Comparison of ENCODE assay signal across 19 cellular contexts in genomic region chr14:80956922-80957321, GRCh38. TPM values are rescaled to one million over a fixed set of nuclear protein-coding genes. Genes with fewer than 3 reads are reported as not detected.
DNase-seq lines count a peak whose midpoint lies in the region; ATAC-seq, FAIRE-seq and TF ChIP-seq lines count a peak whose summit lies in the region.
"Had no signal": no experiment of that assay in that cellular context is flagged by ENCODE, and none has a peak within 500 bp of the region (broad histone marks: within the 10 kb centered on the region; RNA-seq: fewer than 3 reads in every experiment).

No MANE protein-coding gene starts in this region.

- H3K4me3 Mint-ChIP-seq in CD4-positive, alpha-beta memory T cell = peak overlapping the region in 5 of 8 donors; percentile 14 to 53 (median 26)
- H3K4me3 Mint-ChIP-seq: stimulated activated naive CD8-positive, alpha-beta T cell treated with anti-CD3 and anti-CD28 coated beads, Interleukin-15, Interleukin-2, amounts not matched to agents 100 ng/mL and 50 ng/mL, for 24 hours had no signal

- TF ChIP-seq EP300 in K562 (IDR thresholded peaks at IDR 0.05; ENCODE audit: low read length) (no peak), HepG2 (IDR thresholded peaks at IDR 0.05; ENCODE audit: low read depth in 2 of 2, low read length in 2 of 2) (no peak), HepG2 (CRISPR knock-in tag; IDR thresholded peaks at IDR 0.05; ENCODE audit: borderline replicate concordance) (no peak)

- H3K36me3 ChIP-seq in A673 (ENCODE audit: insufficient read depth, low read length, poor library complexity, severe bottlenecking) (no peaks in the 10 kb centered on the region), K562 (ENCODE audit: control insufficient read depth, insufficient read depth, low read length) (no peaks in the 10 kb centered on the region), HepG2 (replicated peaks in 1 of 2; ENCODE audit: control insufficient read depth in 1 of 2, insufficient read depth in 2 of 2, low read length in 2 of 2) (no peaks in the 10 kb centered on the region)
- no peaks in the 10 kb centered on the region for H3K36me3 ChIP-seq in CD4-positive, alpha-beta memory T cell (ENCODE audit: insufficient read depth, low read length)
- H3K36me3 ChIP-seq: adrenal gland, left ventricle myocardium inferior, spleen had no signal

- intact Hi-C loops in A673 (cut with micrococcal nuclease; ENCODE audit: unreplicated experiment) = loop anchor here (10.0 kb wide), 1 partner anchor 508 kb away; no protein-coding TSS in a partner anchor
- intact Hi-C loops in CD4-positive, alpha-beta memory T cell (cut with micrococcal nuclease) = no loop called here
- intact Hi-C loops in K562 (cut with micrococcal nuclease) = loop anchor here (10.0 kb wide), 1 partner anchor 308 kb away; no protein-coding TSS in a partner anchor
- intact Hi-C loops in HepG2 (cut with micrococcal nuclease; ENCODE audit: unreplicated experiment) = no loop called here

- H3K79me2 ChIP-seq in K562 (ENCODE audit: control insufficient read depth, insufficient read depth, low read length) (no peaks in the 10 kb centered on the region), HepG2 (ENCODE audit: insufficient read depth, low read length) (no peaks in the 10 kb centered on the region)
- H3K79me2 ChIP-seq: parathyroid adenoma had no signal

- in situ Hi-C loops in K562 (cut with MboI) = loop anchor here (5.0 kb wide), 1 partner anchor 105 kb away; no protein-coding TSS in a partner anchor
- in situ Hi-C loops in HepG2 (cut with HindIII; ENCODE audit: extremely low pct_ligation_motif_present, low pct_unique_long_range_greater_than_20kb) = no loop called here

- H3K27me3 ChIP-seq in A673 (replicated peaks; ENCODE audit: insufficient read depth, low read depth, low read length, poor library complexity) = peaks cover 57% of the 10 kb centered on the region
- no peaks in the 10 kb centered on the region for H3K27me3 ChIP-seq in CD4-positive, alpha-beta memory T cell (ENCODE audit: insufficient read depth, low read length)
- H3K27me3 ChIP-seq in K562 (ENCODE audit: control insufficient read depth in 2 of 2, insufficient read depth in 2 of 2, low read length in 2 of 2) = peaks cover 0 to 5% of the 10 kb centered on the region in 2 experiments; a peak in 1 of 5 replicates
- H3K27me3 ChIP-seq in HepG2 (ENCODE audit: control insufficient read depth in 1 of 2, insufficient read depth in 2 of 2, low read length in 2 of 2) = peaks cover 4 to 22% of the 10 kb centered on the region in 2 experiments; a peak in 2 of 5 replicates
- H3K27me3 ChIP-seq: adrenal gland had no signal

- no peak overlapping the region for H3K4me3 ChIP-seq in A673 (ENCODE audit: low read depth, low read length, poor library complexity, severe bottlenecking)
- no peak overlapping the region for H3K4me3 ChIP-seq in CD4-positive, alpha-beta memory T cell (ENCODE audit: low read length in 2 of 2)
- H3K4me3 ChIP-seq in K562 = no peak overlapping the region
- H3K4me3 ChIP-seq in HepG2 (replicated peaks in 1 of 3; ENCODE audit: insufficient read depth in 1 of 3, low read depth in 2 of 3, low read length in 3 of 3) = no peak overlapping the region
- H3K4me3 ChIP-seq: adrenal gland, left ventricle myocardium inferior had no signal

- TF ChIP-seq CTCF in A673 (conservative IDR thresholded peaks at IDR 0.05; ENCODE audit: low read depth, low read length) (no peak), K562 (IDR thresholded peaks at IDR 0.05 in 2 of 3, conservative IDR thresholded peaks at IDR 0.05 in 1 of 3; ENCODE audit: insufficient read depth in 2 of 3, low read depth in 1 of 3, low read length in 3 of 3) (no peak), HepG2 (CRISPR knock-in tag; IDR thresholded peaks at IDR 0.05) (no peak)

- peaks cover 32 to 48% (median 39%) of the 10 kb centered on the region in 4 donors for H3K4me1 Mint-ChIP-seq in CD4-positive, alpha-beta memory T cell

- H3K27ac ChIP-seq in A673 (ENCODE audit: low read depth, low read length, poor library complexity, severe bottlenecking) (no peak overlapping the region), K562 (ENCODE audit: extremely low read depth, low read depth, low read length) (no peak overlapping the region), HepG2 (ENCODE audit: extremely low read length, insufficient read depth, low read length) (no peak overlapping the region)
- no peak overlapping the region for H3K27ac ChIP-seq in CD4-positive, alpha-beta memory T cell (ENCODE audit: low read depth, low read length)
- H3K27ac ChIP-seq: adrenal gland, left ventricle myocardium inferior, parathyroid adenoma had no signal

- H3K9me3 ChIP-seq in A673 (ENCODE audit: low read depth, low read length, poor library complexity, severe bottlenecking) (no peaks in the 10 kb centered on the region), K562 (replicated peaks; ENCODE audit: control insufficient read depth, insufficient read depth, low read depth, low read length) (no peaks in the 10 kb centered on the region), HepG2 (ENCODE audit: low read length) (no peaks in the 10 kb centered on the region)
- no peaks in the 10 kb centered on the region for H3K9me3 ChIP-seq in CD4-positive, alpha-beta memory T cell (ENCODE audit: control insufficient read depth in 1 of 2, low read length in 2 of 2)
- H3K9me3 ChIP-seq: adrenal gland, left ventricle myocardium inferior, spleen had no signal

- CTCF ChIA-PET in A673 (lab: Charles Lee) = interaction anchor here (0.9 kb wide), 1 partner anchor 30 kb away, joined by 3 read pairs; no protein-coding TSS in a partner anchor
- CTCF ChIA-PET in CD4-positive, alpha-beta memory T cell (lab: Charles Lee; ENCODE audit: partially characterized antibody) = interaction anchor here (2.1 to 11.6 kb wide), 2 partner anchors 30 to 40 kb away, joined by 12 to 285 read pairs; no protein-coding TSS in a partner anchor
- CTCF ChIA-PET in K562 (lab: Yijun Ruan, JAX; ENCODE audit: low intra/inter-chr PET ratio) = interaction anchor here (1.0 kb wide), 1 partner anchor 39 kb away, joined by 3 read pairs; no protein-coding TSS in a partner anchor
- CTCF ChIA-PET in HepG2 (lab: Yijun Ruan, JAX; ENCODE audit: low intra/inter-chr PET ratio, low total read pairs) = interaction anchor here (3.2 kb wide), 1 partner anchor 30 kb away, joined by 30 read pairs; no protein-coding TSS in a partner anchor

- H3K9ac ChIP-seq in K562 (ENCODE audit: insufficient read depth in 1 of 2, low read depth in 2 of 2, low read length in 2 of 2) (no peak overlapping the region), HepG2 (ENCODE audit: insufficient read depth, low read depth, low read length) (no peak overlapping the region)
- H3K9ac ChIP-seq: parathyroid adenoma had no signal

- peaks cover 3 to 4% of the 10 kb centered on the region in 2 donors for H3K36me3 Mint-ChIP-seq in CD4-positive, alpha-beta memory T cell

- no peak for ATAC-seq in K562
- no peak for ATAC-seq in HepG2
- ATAC-seq: Right ventricle myocardium inferior had no signal

- POLR2A ChIA-PET in A673 (lab: Charles Lee; ENCODE audit: low non-redundant PET) (no interaction called here), K562 (lab: Yijun Ruan, JAX) (no interaction called here), HepG2 (lab: Yijun Ruan, JAX) (no interaction called here)
- POLR2A ChIA-PET in CD4-positive, alpha-beta memory T cell (lab: Charles Lee; ENCODE audit: partially characterized antibody) = interaction anchor here (0.8 to 2.0 kb wide), 2 partner anchors 15 to 20 kb away, joined by 4 to 11 read pairs; partner anchors contain the start of gene CEP128

- H3K27me3 Mint-ChIP-seq in CD4-positive, alpha-beta memory T cell = no peaks in the 10 kb centered on the region
- H3K27me3 Mint-ChIP-seq: central memory CD8-positive, alpha-beta T cell had no signal

- no peak for TF ChIP-seq POLR2A in K562 (conservative IDR thresholded peaks at IDR 0.05)
- TF ChIP-seq POLR2A in HepG2 (IDR thresholded peaks at IDR 0.05; ENCODE audit: insufficient read depth in 1 of 2, low read depth in 2 of 2, low read length in 2 of 2) = no peak

- TF ChIP-seq RAD21 in K562 (CRISPR knock-in tag; conservative IDR thresholded peaks at IDR 0.05 in 1 of 2, IDR thresholded peaks at IDR 0.05 in 1 of 2) (no peak), HepG2 (CRISPR knock-in tag; IDR thresholded peaks at IDR 0.05) (no peak)

- DNase-seq in A673 (ENCODE audit: low spot score) = peak; percentile 42
- no peak for DNase-seq in CD4-positive, alpha-beta memory T cell
- peak; percentile 85 for DNase-seq in NCI-H2171 treated with DMSO at 0.1 percent for 48 hours (lab: John Stamatoyannopoulos, UW)
- DNase-seq in K562 (ENCODE audit: extremely low read depth in 1 of 4, low spot score in 3 of 4) = no peak
- no peak for DNase-seq in activated T-cell treated with anti-CD3 and anti-CD28 coated beads, Interleukin-2, amount 50 U/mL, for 48 hours
- DNase-seq in stimulated activated CD4-positive, alpha-beta T cell treated with anti-CD3 and anti-CD28 coated beads, Interleukin-4, amount 100 ng/mL, for 1 hour = no peak
- no peak for DNase-seq in amniotic stem cell (lab: John Stamatoyannopoulos, UW)
- no peak for DNase-seq in HepG2 (ENCODE audit: low spot score)
- DNase-seq: KG1, left ventricle myocardium inferior, NCI-H1930, NCI-H526 treated with DMSO at 0.1 percent for 48 hours, spleen, T-helper 9 cell had no signal

- BruUV-seq in A673 (replicated peaks; lab: Mats Ljungman, UMichigan) (no TSS peak), K562 (replicated peaks; lab: Mats Ljungman, UMichigan) (no TSS peak), HepG2 (replicated peaks; lab: Mats Ljungman, UMichigan) (no TSS peak)

- no peak for FAIRE-seq in K562 (lab: Jason Lieb, UNC)
- FAIRE-seq in HepG2 (lab: Jason Lieb, UNC) = no peak

- peak overlapping the region in 2 of 7 donors; percentile 25 to 26 for H3K27ac Mint-ChIP-seq in CD4-positive, alpha-beta memory T cell
- H3K27ac Mint-ChIP-seq: stimulated activated naive CD8-positive, alpha-beta T cell treated with anti-CD3 and anti-CD28 coated beads, Interleukin-15, Interleukin-2, amounts not matched to agents 100 ng/mL and 50 ng/mL, for 24 hours had no signal

- 0% methylated on average over 1 of the region's 1 CpG for WGBS in K562 (ENCODE audit: insufficient coverage, low coverage, missing lambda C conversion rate)
- 0% methylated on average over 1 of the region's 1 CpG for WGBS in HepG2 (ENCODE audit: low lambda C conversion rate)

- H3K9me3 Mint-ChIP-seq in CD4-positive, alpha-beta memory T cell = peaks cover 0 to 2% (median 0%) of the 10 kb centered on the region in 8 donors
- H3K9me3 Mint-ChIP-seq: central memory CD8-positive, alpha-beta T cell; stimulated activated naive CD8-positive, alpha-beta T cell treated with anti-CD3 and anti-CD28 coated beads, Interleukin-15, Interleukin-2, amounts not matched to agents 100 ng/mL and 50 ng/mL, for 24 hours had no signal

- no peaks in the 10 kb centered on the region for H3K4me1 ChIP-seq in A673 (ENCODE audit: insufficient read depth, low read length, poor library complexity, severe bottlenecking)
- peaks cover 46% of the 10 kb centered on the region for H3K4me1 ChIP-seq in CD4-positive, alpha-beta memory T cell (ENCODE audit: insufficient read depth, low read length)
- peaks cover 0 to 9% of the 10 kb centered on the region in 2 experiments; a peak in 3 of 5 replicates for H3K4me1 ChIP-seq in K562 (replicated peaks in 1 of 2; ENCODE audit: control insufficient read depth in 2 of 2, insufficient read depth in 2 of 2, low read length in 2 of 2)
- H3K4me1 ChIP-seq in HepG2 (ENCODE audit: insufficient read depth, low read length) = peaks cover 10% of the 10 kb centered on the region

- H3K4me2 ChIP-seq in K562 (ENCODE audit: insufficient read depth, low read length) (no peak overlapping the region), HepG2 (ENCODE audit: low read depth, low read length) (no peak overlapping the region)

- no peaks in the 10 kb centered on the region for H3K9me1 ChIP-seq in K562 (ENCODE audit: control insufficient read depth, insufficient read depth, low read length)

- H4K20me1 ChIP-seq in K562 (replicated peaks; ENCODE audit: control insufficient read depth, insufficient read depth, low read length) = no peaks in the 10 kb centered on the region
- H4K20me1 ChIP-seq in HepG2 (ENCODE audit: insufficient read depth, low read length) = no peaks in the 10 kb centered on the region

- H2AFZ ChIP-seq in K562 (ENCODE audit: low read depth, low read length) (no peak overlapping the region), HepG2 (ENCODE audit: low read length) (no peak overlapping the region)
- H2AFZ ChIP-seq: parathyroid adenoma had no signal

RNA-seq across cellular contexts. Expression of gene TSHR, which starts 1.5 kb away (rescaled TPM):
- total RNA-seq in A673 (2021) = not detected in 2 replicates
- total RNA-seq in CD4-positive, alpha-beta memory T cell = under 1 TPM; 0.30 to 0.84 TPM
- under 1 TPM in 1 of 2 donors, not detected in 1; 0.09 TPM for polyA plus RNA-seq in CD4-positive, alpha-beta memory T cell
- total RNA-seq in K562 (2011; cell fraction: chromatin; rRNA removed; ENCODE audit: low replicate concordance) = not detected in 2 replicates
- not detected in 2 replicates for total RNA-seq in K562 (2011; cell fraction: nucleolus; rRNA removed)
- total RNA-seq in K562 (2011; cell fraction: nucleoplasm; rRNA removed) = not detected in 2 replicates
- total RNA-seq in K562 (2014; rRNA removed) = not detected in 2 replicates
- total RNA-seq in K562 (2014; rRNA removed; fragmentation: Illumina TruSeq; extraction: Trizol) = not detected in 2 replicates
- total RNA-seq in K562 (2015; rRNA removed; fragmentation: Illumina TruSeq; extraction: Trizol) = not detected in 2 replicates
- total RNA-seq in K562 (2021) = not detected in 2 replicates
- not detected in 2 replicates for polyA plus RNA-seq in K562 (2011; rRNA removed)
- not detected in 2 replicates for polyA plus RNA-seq in K562 (2011; cell fraction: cytosol; rRNA removed)
- 0.33 TPM in 1 of 2 replicates, not detected in the other for polyA plus RNA-seq in K562 (2011; cell fraction: nucleus; rRNA removed)
- polyA plus RNA-seq in K562 (2012) = 0.10 and 0.16 TPM in 2 replicates
- not detected in 2 replicates for polyA plus RNA-seq in K562 (2014; fragmentation: Illumina TruSeq; extraction: Trizol)
- polyA plus RNA-seq in K562 (2014; fragmentation: Nextera tagmentation; extraction: Ambion mirVana) = under 1 TPM in 1 of 2 experiments, not detected in 1; 0.10 TPM
- 0.01 TPM in 1 of 2 replicates, not detected in the other for polyA plus RNA-seq in K562 (2014; rRNA removed)
- not detected in 2 replicates for polyA minus RNA-seq in K562 (2011; rRNA and poly(A)+ RNA removed)
- polyA minus RNA-seq in K562 (2011; cell fraction: cytosol; rRNA and poly(A)+ RNA removed) = not detected in 2 replicates
- not detected in 2 replicates for polyA minus RNA-seq in K562 (2011; cell fraction: nucleus; rRNA and poly(A)+ RNA removed)
- total RNA-seq in HepG2 (2016; rRNA removed; fragmentation: Illumina TruSeq; extraction: Trizol) = not detected in 2 replicates
- not detected in 2 replicates for total RNA-seq in HepG2 (2016; cell fraction: cytosol; rRNA removed; fragmentation: Illumina TruSeq; extraction: Trizol; ENCODE audit: low read depth)
- total RNA-seq in HepG2 (2016; cell fraction: insoluble cytoplasmic fraction; rRNA removed; fragmentation: Illumina TruSeq; extraction: Trizol) = not detected in 2 replicates
- total RNA-seq in HepG2 (2016; cell fraction: membrane; rRNA removed; fragmentation: Illumina TruSeq; extraction: Trizol) = not detected in 2 replicates
- not detected in 2 replicates for total RNA-seq in HepG2 (2016; cell fraction: nucleus; rRNA removed; fragmentation: Illumina TruSeq; extraction: Trizol)
- polyA plus RNA-seq in HepG2 (2011; rRNA removed) = not detected in 2 replicates
- polyA plus RNA-seq in HepG2 (2011; cell fraction: cytosol; rRNA removed) = not detected in 2 replicates
- polyA plus RNA-seq in HepG2 (2011; cell fraction: nucleus; rRNA removed) = not detected in 2 replicates
- 0.07 TPM in 1 of 2 replicates, not detected in the other for polyA plus RNA-seq in HepG2 (2012)
- not detected in 2 replicates for polyA plus RNA-seq in HepG2 (2016; cell fraction: cytosol; fragmentation: Illumina TruSeq; extraction: Trizol; ENCODE audit: low read depth)
- not detected in 2 replicates for polyA plus RNA-seq in HepG2 (2016; cell fraction: insoluble cytoplasmic fraction; fragmentation: Illumina TruSeq; extraction: Trizol; ENCODE audit: low read depth)
- polyA plus RNA-seq in HepG2 (2016; cell fraction: membrane; fragmentation: Illumina TruSeq; extraction: Trizol; ENCODE audit: low read depth) = not detected in 2 replicates
- not detected in 2 replicates for polyA plus RNA-seq in HepG2 (2016; cell fraction: nucleus; fragmentation: Illumina TruSeq; extraction: Trizol; ENCODE audit: insufficient read depth, low read depth)
- not detected in 2 replicates for polyA minus RNA-seq in HepG2 (2011; rRNA and poly(A)+ RNA removed; ENCODE audit: low replicate concordance)
- not detected in 2 replicates for polyA minus RNA-seq in HepG2 (2011; cell fraction: cytosol; rRNA and poly(A)+ RNA removed)
- not detected in 2 replicates for polyA minus RNA-seq in HepG2 (2011; cell fraction: nucleus; rRNA and poly(A)+ RNA removed)
- total RNA-seq: left ventricle myocardium inferior, Right ventricle myocardium inferior had no signal

RNA-seq across cellular contexts. Expression of gene CEP128, which starts 15.4 kb away (rescaled TPM):
- total RNA-seq in A673 (2021) = 27.3 and 35.7 TPM in 2 replicates
- total RNA-seq in CD4-positive, alpha-beta memory T cell = 10 to 100 TPM; 20.1 to 21.6 TPM
- polyA plus RNA-seq in CD4-positive, alpha-beta memory T cell = 1 to 10 TPM; 2.9 to 9.3 TPM
- total RNA-seq in K562 (2011; cell fraction: chromatin; rRNA removed; ENCODE audit: low replicate concordance) = 15.9 and 26.7 TPM in 2 replicates
- total RNA-seq in K562 (2011; cell fraction: nucleolus; rRNA removed) = 3.2 and 5.2 TPM in 2 replicates
- total RNA-seq in K562 (2011; cell fraction: nucleoplasm; rRNA removed) = 9.3 and 11.1 TPM in 2 replicates
- total RNA-seq in K562 (2014; rRNA removed) = 3.9 and 5.7 TPM in 2 replicates
- total RNA-seq in K562 (2014; rRNA removed; fragmentation: Illumina TruSeq; extraction: Trizol) = 6.0 and 9.6 TPM in 2 replicates
- 7.4 and 8.0 TPM in 2 replicates for total RNA-seq in K562 (2015; rRNA removed; fragmentation: Illumina TruSeq; extraction: Trizol)
- 9.2 and 9.7 TPM in 2 replicates for total RNA-seq in K562 (2021)
- 2.9 and 3.5 TPM in 2 replicates for polyA plus RNA-seq in K562 (2011; rRNA removed)
- 1.0 and 1.1 TPM in 2 replicates for polyA plus RNA-seq in K562 (2011; cell fraction: cytosol; rRNA removed)
- 6.8 and 10.2 TPM in 2 replicates for polyA plus RNA-seq in K562 (2011; cell fraction: nucleus; rRNA removed)
- 3.3 and 4.6 TPM in 2 replicates for polyA plus RNA-seq in K562 (2012)
- polyA plus RNA-seq in K562 (2014; fragmentation: Illumina TruSeq; extraction: Trizol) = 3.2 and 5.1 TPM in 2 replicates
- 1 to 10 TPM; 2.3 to 3.7 TPM for polyA plus RNA-seq in K562 (2014; fragmentation: Nextera tagmentation; extraction: Ambion mirVana)
- polyA plus RNA-seq in K562 (2014; rRNA removed) = 3.5 and 4.6 TPM in 2 replicates
- 11.3 and 11.9 TPM in 2 replicates for polyA minus RNA-seq in K562 (2011; rRNA and poly(A)+ RNA removed)
- polyA minus RNA-seq in K562 (2011; cell fraction: cytosol; rRNA and poly(A)+ RNA removed) = 1.7 and 2.1 TPM in 2 replicates
- polyA minus RNA-seq in K562 (2011; cell fraction: nucleus; rRNA and poly(A)+ RNA removed) = 14.0 and 22.1 TPM in 2 replicates
- total RNA-seq in HepG2 (2016; rRNA removed; fragmentation: Illumina TruSeq; extraction: Trizol) = 5.5 and 7.5 TPM in 2 replicates
- 35.7 and 38.7 TPM in 2 replicates for total RNA-seq in HepG2 (2016; cell fraction: cytosol; rRNA removed; fragmentation: Illumina TruSeq; extraction: Trizol; ENCODE audit: low read depth)
- total RNA-seq in HepG2 (2016; cell fraction: insoluble cytoplasmic fraction; rRNA removed; fragmentation: Illumina TruSeq; extraction: Trizol) = 3.9 and 7.0 TPM in 2 replicates
- 7.7 and 11.7 TPM in 2 replicates for total RNA-seq in HepG2 (2016; cell fraction: membrane; rRNA removed; fragmentation: Illumina TruSeq; extraction: Trizol)
- total RNA-seq in HepG2 (2016; cell fraction: nucleus; rRNA removed; fragmentation: Illumina TruSeq; extraction: Trizol) = 19.0 and 23.5 TPM in 2 replicates
- 0.99 and 1.3 TPM in 2 replicates for polyA plus RNA-seq in HepG2 (2011; rRNA removed)
- polyA plus RNA-seq in HepG2 (2011; cell fraction: cytosol; rRNA removed) = 0.47 and 0.65 TPM in 2 replicates
- polyA plus RNA-seq in HepG2 (2011; cell fraction: nucleus; rRNA removed) = 3.1 and 4.3 TPM in 2 replicates
- 1.0 and 1.3 TPM in 2 replicates for polyA plus RNA-seq in HepG2 (2012)
- 0.60 and 0.68 TPM in 2 replicates for polyA plus RNA-seq in HepG2 (2016; cell fraction: cytosol; fragmentation: Illumina TruSeq; extraction: Trizol; ENCODE audit: low read depth)
- polyA plus RNA-seq in HepG2 (2016; cell fraction: insoluble cytoplasmic fraction; fragmentation: Illumina TruSeq; extraction: Trizol; ENCODE audit: low read depth) = 3.3 and 4.2 TPM in 2 replicates
- 1.0 and 1.2 TPM in 2 replicates for polyA plus RNA-seq in HepG2 (2016; cell fraction: membrane; fragmentation: Illumina TruSeq; extraction: Trizol; ENCODE audit: low read depth)
- 6.7 and 9.1 TPM in 2 replicates for polyA plus RNA-seq in HepG2 (2016; cell fraction: nucleus; fragmentation: Illumina TruSeq; extraction: Trizol; ENCODE audit: insufficient read depth, low read depth)
- polyA minus RNA-seq in HepG2 (2011; rRNA and poly(A)+ RNA removed; ENCODE audit: low replicate concordance) = 5.3 and 24.3 TPM in 2 replicates
- 3.1 and 3.4 TPM in 2 replicates for polyA minus RNA-seq in HepG2 (2011; cell fraction: cytosol; rRNA and poly(A)+ RNA removed)
- polyA minus RNA-seq in HepG2 (2011; cell fraction: nucleus; rRNA and poly(A)+ RNA removed) = 14.8 and 17.5 TPM in 2 replicates

Comparison
In these comparisons a context has a peak if more than half of its experiments do, and no peak if none do; other contexts are left out.
1. DNase-seq: peak in A673 (single experiment) and NCI-H2171 treated with DMSO at 0.1 percent for 48 hours (single experiment); none in CD4-positive, alpha-beta memory T cell (0 of 5), K562 (0 of 4), activated T-cell treated with anti-CD3 and anti-CD28 coated beads, Interleukin-2, amount 50 U/mL, for 48 hours (0 of 2), stimulated activated CD4-positive, alpha-beta T cell treated with anti-CD3 and anti-CD28 coated beads, Interleukin-4, amount 100 ng/mL, for 1 hour (single experiment), amniotic stem cell (single experiment) and HepG2 (single experiment).
2. intact Hi-C loops: an anchor here in A673 (10.0 kb wide) and K562 (10.0 kb wide); none called in CD4-positive, alpha-beta memory T cell and HepG2.